In genomic region chr3:163785693-163786092, GRCh38 we compare ENCODE assay signal across 11 cellular contexts.
A peak's percentile ranks its signal among the peaks of the same experiment; 100 is the strongest.
DNase-seq lines count a peak whose midpoint lies in the region; ATAC-seq and TF ChIP-seq lines count a peak whose summit lies in the region.
"Had no signal": no experiment of that assay in that cellular context is flagged by ENCODE, and none has a peak within 500 bp of the region (broad histone marks: within the 10 kb centered on the region; RNA-seq: fewer than 3 reads in every experiment).

No MANE protein-coding gene starts in this region.

- no peak overlapping the region for H3K27ac ChIP-seq in gastrocnemius medialis
- H3K27ac ChIP-seq: heart left ventricle had no signal

- no peaks in the 10 kb centered on the region for H3K36me3 ChIP-seq in gastrocnemius medialis
- H3K36me3 ChIP-seq: heart left ventricle had no signal

- no peak overlapping the region for H3K4me3 ChIP-seq in epithelial cell of proximal tubule (ENCODE audit: low read depth, low read length)
- no peak overlapping the region for H3K4me3 ChIP-seq in gastrocnemius medialis
- H3K4me3 ChIP-seq: heart left ventricle had no signal

- intact Hi-C loops in gastrocnemius medialis (cut with DNase I; ENCODE audit: low total_unique reads): no loop called here

- peak; percentile 1 for DNase-seq in COLO829 (ENCODE audit: low spot score)
- peak; percentile 4 for DNase-seq in GM20000 (ENCODE audit: low spot score)
- DNase-seq in NCI-H748 treated with DMSO at 0.1 percent for 48 hours (lab: John Stamatoyannopoulos, UW): peak; percentile 30
- no peak for DNase-seq in epithelial cell of proximal tubule (ENCODE audit: low read depth)
- no peak for DNase-seq in gastrocnemius medialis
- DNase-seq in medulla oblongata (ENCODE audit: extremely low spot score): no peak
- DNase-seq: activated B cell treated with CpG ODN at 0.5 μM for 24 hours, caudate nucleus, heart left ventricle had no signal

- TF ChIP-seq POLR2A in gastrocnemius medialis (IDR thresholded peaks at IDR 0.05): no peak

- in situ Hi-C loops in gastrocnemius medialis (cut with MboI; ENCODE audit: low sequenced_read_pairs in 4 of 4): no loop called here

- H3K27me3 ChIP-seq in gastrocnemius medialis: no peaks in the 10 kb centered on the region
- H3K27me3 ChIP-seq: heart left ventricle had no signal

- TF ChIP-seq CTCF in GM20000 (IDR thresholded peaks at IDR 0.05; ENCODE audit: extremely low read depth, missing control alignments) (no peak), epithelial cell of proximal tubule (conservative IDR thresholded peaks at IDR 0.05; ENCODE audit: low read depth, low read length) (peak; percentile 34), gastrocnemius medialis (IDR thresholded peaks at IDR 0.05 in 4 of 5, conservative IDR thresholded peaks at IDR 0.05 in 1 of 5) (no peak)

- no peaks in the 10 kb centered on the region for H3K9me3 ChIP-seq in gastrocnemius medialis

- ATAC-seq in GM18870 (IDR thresholded peaks at IDR 0.05; ENCODE audit: unreplicated experiment) (no peak), HG03521 (IDR thresholded peaks at IDR 0.05; ENCODE audit: unreplicated experiment) (no peak), gastrocnemius medialis (no peak)
- ATAC-seq: heart left ventricle had no signal

- no peaks in the 10 kb centered on the region for H3K4me1 ChIP-seq in gastrocnemius medialis
- H3K4me1 ChIP-seq: heart left ventricle had no signal

Comparison
In these comparisons a context has a peak if more than half of its experiments do, and no peak if none do; other contexts are left out.
1. DNase-seq: peak in COLO829 (single experiment), GM20000 (single experiment) and NCI-H748 treated with DMSO at 0.1 percent for 48 hours (single experiment); none in epithelial cell of proximal tubule (single experiment), gastrocnemius medialis (0 of 2) and medulla oblongata (single experiment).